In genomic region chr20:24033560-24033959, GRCh38 we compare ENCODE assay signal across 18 cellular contexts. TPM values are rescaled to one million over a fixed set of nuclear protein-coding genes. Genes with fewer than 3 reads are reported as not detected.
"Had no signal": no experiment of that assay in that cellular context is flagged by ENCODE, and none has a peak within 500 bp of the region (broad histone marks: within the 10 kb centered on the region; RNA-seq: fewer than 3 reads in every experiment).

No MANE protein-coding gene starts in this region.

- DNase-seq: foreskin melanocyte; heart left ventricle; islet precursor cell; mammary epithelial cell; psoas muscle; SJCRH30; spleen; stimulated activated naive B cell treated with anti-CD40 and anti-IgM and Interleukin-4, amounts not matched to agents 10 μg/mL and 1 μg/mL and 100 μg/mL, for 72 hours; T-helper 9 cell; upper lobe of left lung had no signal

- H3K27me3 Mint-ChIP-seq: stimulated activated naive B cell treated with anti-CD40 and anti-IgM and Interleukin-4, amounts not matched to agents 10 μg/mL and 1 μg/mL and 100 μg/mL, for 72 hours had no signal

- H3K27ac ChIP-seq: cardiac muscle cell, heart left ventricle, psoas muscle, SJCRH30, suprapubic skin, upper lobe of left lung had no signal

- H3K4me3 Mint-ChIP-seq: nephron; stimulated activated naive B cell treated with anti-CD40 and anti-IgM and Interleukin-4, amounts not matched to agents 10 μg/mL and 1 μg/mL and 100 μg/mL, for 72 hours had no signal

- H3K9me3 Mint-ChIP-seq: nephron had no signal

- H3K4me1 Mint-ChIP-seq: nephron had no signal

- H3K36me3 Mint-ChIP-seq: stimulated activated naive B cell treated with anti-CD40 and anti-IgM and Interleukin-4, amounts not matched to agents 10 μg/mL and 1 μg/mL and 100 μg/mL, for 72 hours had no signal

- ATAC-seq: heart left ventricle; left lobe of liver; psoas muscle; sciatic nerve; stimulated activated naive B cell treated with anti-CD40 and anti-IgM and Interleukin-4, amounts not matched to agents 10 μg/mL and 1 μg/mL and 100 μg/mL, for 72 hours had no signal

- H3K27ac Mint-ChIP-seq: nephron; stimulated activated naive B cell treated with anti-CD40 and anti-IgM and Interleukin-4, amounts not matched to agents 10 μg/mL and 1 μg/mL and 100 μg/mL, for 72 hours had no signal

RNA-seq across cellular contexts. Expression of gene GGTLC1, which starts 45.0 kb away (rescaled TPM):
- total RNA-seq: activated T-helper 2 cell treated with anti-CD3 and anti-CD28 coated beads, Interferon-gamma antibody, Interleukin-2, Interleukin-4, amounts not matched to agents 10 μg/mL and 5 μg/mL and 100 μg/mL, durations not matched to agents 14 hours and 24 hours and 36 hours; cardiac muscle cell; heart left ventricle; left lobe of liver; mammary epithelial cell; mononuclear cell; osteoblast; psoas muscle; sciatic nerve; SJCRH30; spleen; suprapubic skin had no signal
